Comparison of ENCODE assay signal across 10 cellular contexts in genomic region chr9:34961574-34962480, GRCh38. TPM values are rescaled to one million over a fixed set of nuclear protein-coding genes. Genes with fewer than 3 reads are reported as not detected.
DNase-seq lines count a peak whose midpoint lies in the region; ATAC-seq and TF ChIP-seq lines count a peak whose summit lies in the region.
"Had no signal": no experiment of that assay in that cellular context is flagged by ENCODE, and none has a peak within 500 bp of the region (broad histone marks: within the 10 kb centered on the region; RNA-seq: fewer than 3 reads in every experiment).

No MANE protein-coding gene starts in this region.

- no peak overlapping the region for H3K27ac ChIP-seq in adrenal gland

- H3K4me1 ChIP-seq in adrenal gland (replicated peaks in 1 of 2): peaks cover 4 to 7% of the 10 kb centered on the region in 2 donors

- H3K27me3 ChIP-seq in kidney epithelial cell (ENCODE audit: control insufficient read depth, insufficient read depth, low read length): peaks cover 31% of the 10 kb centered on the region
- peaks cover 19% of the 10 kb centered on the region for H3K27me3 ChIP-seq in adrenal gland

- TF ChIP-seq CTCF in kidney epithelial cell (IDR thresholded peaks at IDR 0.05; ENCODE audit: insufficient read depth, low read length, poor library complexity, severe bottlenecking): no peak
- TF ChIP-seq CTCF in adrenal gland (IDR thresholded peaks at IDR 0.05): no peak

- DNase-seq in COLO829 (ENCODE audit: low spot score): peak; percentile 45
- DNase-seq in amniotic epithelial cell (ENCODE audit: low read depth): peak; percentile 82
- peak; percentile 45 for DNase-seq in kidney epithelial cell (ENCODE audit: low read depth)
- DNase-seq in NCI-H2227 (lab: John Stamatoyannopoulos, UW; ENCODE audit: unreplicated experiment): no peak
- no peak for DNase-seq in adrenal gland
- DNase-seq: left colon, NCI-H1092 had no signal

- peak; percentile 73 for ATAC-seq in GM21723 (IDR thresholded peaks at IDR 0.05; ENCODE audit: unreplicated experiment)
- ATAC-seq in GM19324 (IDR thresholded peaks at IDR 0.05; ENCODE audit: low FRiP score, unreplicated experiment): no peak
- ATAC-seq in GM19397 (IDR thresholded peaks at IDR 0.05; ENCODE audit: unreplicated experiment): no peak
- ATAC-seq: left colon had no signal

- H3K4me3 ChIP-seq in kidney epithelial cell (ENCODE audit: low read depth, low read length): no peak overlapping the region
- H3K4me3 ChIP-seq in adrenal gland: no peak overlapping the region

- no peak for TF ChIP-seq POLR2A in adrenal gland (IDR thresholded peaks at IDR 0.05)

- H3K9me3 ChIP-seq in adrenal gland (replicated peaks in 1 of 3): no peaks in the 10 kb centered on the region

- H3K36me3 ChIP-seq in kidney epithelial cell (ENCODE audit: control insufficient read depth, insufficient read depth, low read length): no peaks in the 10 kb centered on the region
- no peaks in the 10 kb centered on the region for H3K36me3 ChIP-seq in adrenal gland (replicated peaks in 1 of 2)

- intact Hi-C loops in adrenal gland (cut with DNase I): no loop called here

- 45 to 68% (median 55%) methylated on average over 5 of the region's 5 CpGs for WGBS in adrenal gland, 4 donors

RNA-seq across cellular contexts. Expression of gene PHF24, which starts 3.7 kb away (rescaled TPM):
- total RNA-seq in kidney epithelial cell: 0.07 and 0.58 TPM in 2 replicates
- 1 to 10 TPM in 1 of 8 donors, under 1 TPM in 6, not detected in 1; 0.09 to 1.7 (median 0.18) TPM for total RNA-seq in adrenal gland
- under 1 TPM; 0.13 to 0.16 (median 0.16) TPM for polyA plus RNA-seq in adrenal gland

RNA-seq across cellular contexts. Expression of gene DNAJB5, which starts 27.7 kb away (rescaled TPM):
- total RNA-seq in kidney epithelial cell (24.8 and 25.5 TPM in 2 replicates), adrenal gland (10 to 100 TPM in 7 of 8 donors, 1 to 10 TPM in 1; 9.0 to 22.4 (median 14.1) TPM)
- 10 to 100 TPM; 13.4 to 19.8 (median 16.6) TPM for polyA plus RNA-seq in adrenal gland

Comparison
In these comparisons a context has a peak if more than half of its experiments do, and no peak if none do; other contexts are left out.
1. DNase-seq: peak in COLO829 (single experiment), amniotic epithelial cell (single experiment) and kidney epithelial cell (single experiment); none in NCI-H2227 (single experiment) and adrenal gland (0 of 7).